ENCODE assay signal across 13 cellular contexts in the genomic region with DNA sequence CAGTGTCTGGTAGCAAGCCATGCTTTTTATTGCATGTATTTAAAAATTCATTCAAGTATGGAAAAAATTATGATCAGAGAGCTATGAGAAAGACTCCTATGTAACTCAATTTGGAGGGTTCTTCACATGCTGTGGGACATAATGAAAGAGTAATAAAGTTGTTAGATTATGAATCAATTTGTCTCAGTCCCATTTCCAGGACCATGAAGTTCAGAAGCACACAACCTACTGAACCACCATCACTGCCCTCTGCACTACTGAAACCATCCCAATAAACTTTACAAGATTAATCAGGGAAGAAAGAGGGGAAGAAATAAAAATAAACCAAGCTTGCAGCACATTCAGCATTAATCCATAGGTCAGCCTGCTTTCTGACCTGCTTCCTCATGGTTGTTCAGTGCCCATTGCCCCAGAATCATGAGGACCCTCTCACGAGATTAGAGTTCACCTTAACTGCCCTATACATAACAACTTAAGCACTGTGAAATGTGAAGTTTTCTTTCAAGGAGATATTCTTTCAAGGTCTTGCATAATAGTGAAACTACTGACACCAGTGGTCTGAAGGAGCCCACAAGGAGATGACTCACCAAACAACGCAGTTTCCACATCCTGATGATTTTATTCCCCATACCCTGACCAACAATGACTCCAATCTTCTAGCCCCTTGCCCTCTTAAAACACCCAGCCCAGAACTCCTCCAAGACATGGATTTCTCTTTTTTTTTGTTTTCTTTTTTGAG.
DNase-seq lines count a peak whose midpoint lies in the region; ATAC-seq and TF ChIP-seq lines count a peak whose summit lies in the region.
"Had no signal": no experiment of that assay in that cellular context is flagged by ENCODE, and none has a peak within 500 bp of the region (broad histone marks: within the 10 kb centered on the region; RNA-seq: fewer than 3 reads in every experiment).

No MANE protein-coding gene starts in this region.

- TF ChIP-seq CTCF in fibroblast of villous mesenchyme (IDR thresholded peaks at IDR 0.05; ENCODE audit: insufficient read depth, low read depth, low read length): no peak

- in situ Hi-C loops in SK-MEL-5 (cut with HindIII; ENCODE audit: low pct_unique_long_range_greater_than_20kb, low sequenced_read_pairs): no loop called here

- peaks cover 3% of the 10 kb centered on the region for H3K9me3 Mint-ChIP-seq in activated T-cell treated with anti-CD3 and anti-CD28 coated beads, Interleukin-2, amount 50 U/mL, for 24 hours

- DNase-seq in AG08395 (ENCODE audit: low spot score) (peak; percentile 78), SK-MEL-5 (ENCODE audit: low read depth, low spot score) (peak; percentile 100), fibroblast of villous mesenchyme (ENCODE audit: low read depth) (peak; percentile 83), NCI-H510A treated with DMSO at 0.1 percent for 48 hours (lab: John Stamatoyannopoulos, UW) (no peak)
- DNase-seq in activated T-cell treated with anti-CD3 and anti-CD28 coated beads, Interleukin-2, amount 50 U/mL, for 24 hours: no peak
- DNase-seq: activated CD4-positive, alpha-beta T cell treated with anti-CD3 and anti-CD28 coated beads, Interleukin-2, amount 50 U/mL, for 4 hours; CD4-positive, alpha-beta memory T cell; NCI-H69 had no signal

- no peak overlapping the region for H3K4me3 Mint-ChIP-seq in activated T-cell treated with anti-CD3 and anti-CD28 coated beads, Interleukin-2, amount 50 U/mL, for 24 hours
- H3K4me3 Mint-ChIP-seq: CD4-positive, alpha-beta memory T cell; dendritic cell treated with granulocyte-macrophage colony-stimulating factor and Interleukin-4, amounts not matched to agents 40 ng/mL and 50 ng/mL, for 4 days; memory B cell had no signal

- peaks cover 8% of the 10 kb centered on the region for H3K4me1 Mint-ChIP-seq in activated T-cell treated with anti-CD3 and anti-CD28 coated beads, Interleukin-2, amount 50 U/mL, for 24 hours (ENCODE audit: low read depth)
- H3K4me1 Mint-ChIP-seq: CD4-positive, alpha-beta memory T cell; memory B cell had no signal

- H3K27ac Mint-ChIP-seq in activated T-cell treated with anti-CD3 and anti-CD28 coated beads, Interleukin-2, amount 50 U/mL, for 24 hours: no peak overlapping the region
- H3K27ac Mint-ChIP-seq: dendritic cell treated with granulocyte-macrophage colony-stimulating factor and Interleukin-4, amounts not matched to agents 40 ng/mL and 50 ng/mL, for 4 days; memory B cell had no signal

- H3K27me3 Mint-ChIP-seq in activated T-cell treated with anti-CD3 and anti-CD28 coated beads, Interleukin-2, amount 50 U/mL, for 24 hours: peaks cover 21% of the 10 kb centered on the region

- no peaks in the 10 kb centered on the region for H3K36me3 Mint-ChIP-seq in activated T-cell treated with anti-CD3 and anti-CD28 coated beads, Interleukin-2, amount 50 U/mL, for 24 hours (ENCODE audit: low read depth)
- H3K36me3 Mint-ChIP-seq: CD4-positive, alpha-beta memory T cell; memory B cell had no signal

- H3K4me3 ChIP-seq in fibroblast of villous mesenchyme (ENCODE audit: low read depth, low read length): no peak overlapping the region

- ATAC-seq in HG03432 (IDR thresholded peaks at IDR 0.05; ENCODE audit: unreplicated experiment): peak; percentile 62
- ATAC-seq in GM19035 (IDR thresholded peaks at IDR 0.05; ENCODE audit: unreplicated experiment): no peak
- ATAC-seq in GM19467 (IDR thresholded peaks at IDR 0.05; ENCODE audit: unreplicated experiment): no peak

Comparison
In these comparisons a context has a peak if more than half of its experiments do, and no peak if none do; other contexts are left out.
1. DNase-seq: peak in AG08395 (single experiment), SK-MEL-5 (single experiment) and fibroblast of villous mesenchyme (single experiment); none in NCI-H510A treated with DMSO at 0.1 percent for 48 hours (single experiment) and activated T-cell treated with anti-CD3 and anti-CD28 coated beads, Interleukin-2, amount 50 U/mL, for 24 hours (single experiment).